Comparison of ENCODE assay signal across 1 cellular context in genomic region chr17:66682293-66682692, GRCh38.
TF ChIP-seq lines count a peak whose summit lies in the region.

No MANE protein-coding gene starts in this region.

TF ChIP-seq in SK-N-SH treated with all-trans-retinoic acid at 6 μM for 48 hours, 23 proteins besides CTCF, POLR2A, EP300 and RAD21 (continued from another document):
- TF ChIP-seq PATZ1 (CRISPR knock-in tag; IDR thresholded peaks at IDR 0.05; ENCODE audit: borderline replicate concordance) (no peak), ESRRG (CRISPR knock-in tag; IDR thresholded peaks at IDR 0.05) (no peak)
TF ChIP-seq in SK-N-SH treated with all-trans-retinoic acid at 6 μM for 48 hours: peak in this region for 0.
